ENCODE assay signal across 11 cellular contexts in the genomic region with DNA sequence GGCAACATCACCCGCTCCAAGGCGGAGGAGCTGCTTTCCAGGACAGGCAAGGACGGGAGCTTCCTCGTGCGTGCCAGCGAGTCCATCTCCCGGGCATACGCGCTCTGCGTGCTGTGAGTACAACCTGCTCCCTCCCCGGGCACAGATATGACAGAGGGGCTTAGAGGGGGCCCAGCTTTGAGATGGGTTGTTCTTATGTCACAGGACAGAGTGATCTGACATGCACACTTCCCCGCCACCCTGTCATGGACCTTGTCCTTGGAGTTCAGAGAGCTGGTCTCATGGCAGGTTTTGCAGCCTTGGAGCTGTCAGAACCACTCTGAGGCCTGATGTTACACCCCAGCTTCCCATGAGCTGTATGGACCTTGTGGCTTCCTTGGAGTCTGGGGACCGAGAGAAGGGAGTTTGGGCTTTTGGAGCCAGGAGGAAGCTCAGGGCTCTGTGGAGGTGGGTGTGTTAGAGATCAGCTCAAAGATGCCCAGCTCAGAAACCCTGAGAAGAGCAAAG. TPM values are rescaled to one million over a fixed set of nuclear protein-coding genes. Genes with fewer than 3 reads are reported as not detected.
DNase-seq lines count a peak whose midpoint lies in the region; ATAC-seq and TF ChIP-seq lines count a peak whose summit lies in the region.
"Had no signal": no experiment of that assay in that cellular context is flagged by ENCODE, and none has a peak within 500 bp of the region (broad histone marks: within the 10 kb centered on the region; RNA-seq: fewer than 3 reads in every experiment).

No MANE protein-coding gene starts in this region.

- H2BK15ac ChIP-seq in mesendoderm (replicated peaks; ENCODE audit: low read depth) = no peak overlapping the region

- H3K56ac ChIP-seq in mesendoderm (ENCODE audit: low read length) = no peak overlapping the region

- H2AK5ac ChIP-seq in mesendoderm (ENCODE audit: low read length) = no peak overlapping the region

- H3K79me2 ChIP-seq in mesendoderm (ENCODE audit: control insufficient read depth, insufficient read depth, low read length) = no peaks in the 10 kb centered on the region

- 61 to 65% methylated on average over 13 of the region's 13 CpGs for WGBS in esophagus, 2 donors
- WGBS in mesendoderm (ENCODE audit: extremely low coverage, insufficient coverage, low lambda C conversion rate) = no CpG with 5 or more reads among the region's 13 CpGs

- no peak overlapping the region for H3K4ac ChIP-seq in mesendoderm (ENCODE audit: low read depth, low read length)

- H3K27me3 ChIP-seq in esophagus (ENCODE audit: control insufficient read depth in 1 of 2, insufficient read depth in 2 of 2, low read length in 2 of 2) (no peaks in the 10 kb centered on the region), skeletal muscle satellite cell (ENCODE audit: control insufficient read depth, insufficient read depth, low read length) (peaks cover 9% of the 10 kb centered on the region), mesendoderm (ENCODE audit: insufficient read depth, low read length, poor library complexity) (no peaks in the 10 kb centered on the region)
- H3K27me3 ChIP-seq: pancreas had no signal

- no peaks in the 10 kb centered on the region for H3K36me3 ChIP-seq in esophagus (ENCODE audit: control insufficient read depth in 2 of 2, insufficient read depth in 2 of 2, low read length in 1 of 2)
- H3K36me3 ChIP-seq in skeletal muscle satellite cell (ENCODE audit: insufficient read depth, low read length) = no peaks in the 10 kb centered on the region
- no peaks in the 10 kb centered on the region for H3K36me3 ChIP-seq in mesendoderm (ENCODE audit: control insufficient read depth, insufficient read depth, low read length)
- H3K36me3 ChIP-seq: pancreas had no signal

- no peak overlapping the region for H3K23ac ChIP-seq in mesendoderm (ENCODE audit: low read length)

- TF ChIP-seq CTCF in GM12865 (IDR thresholded peaks at IDR 0.05; ENCODE audit: insufficient read depth, low read depth, low read length, missing control alignments) = no peak

- H3K18ac ChIP-seq in mesendoderm (ENCODE audit: low read length) = no peak overlapping the region

- peak overlapping the region; percentile 44 for H3K9ac ChIP-seq in skeletal muscle satellite cell (ENCODE audit: low read depth, low read length)
- no peak overlapping the region for H3K9ac ChIP-seq in mesendoderm (ENCODE audit: low read length)

- H3K4me3 ChIP-seq in GM12865 (ENCODE audit: low read depth, low read length) (peak overlapping the region; percentile 95), esophagus (ENCODE audit: low read depth in 1 of 2, low read length in 2 of 2) (peak overlapping the region; percentile 41 to 64), skeletal muscle satellite cell (ENCODE audit: low read length) (no peak overlapping the region), mesendoderm (ENCODE audit: low read length) (no peak overlapping the region)
- H3K4me3 ChIP-seq in Jurkat, Clone E6-1 (ENCODE audit: low read length) = peak overlapping the region; percentile 95

- no peak overlapping the region for H4K8ac ChIP-seq in mesendoderm (ENCODE audit: low read depth, low read length)

- H2BK5ac ChIP-seq in mesendoderm (ENCODE audit: low read length) = no peak overlapping the region

- H3K79me1 ChIP-seq in mesendoderm (ENCODE audit: low read length) = no peaks in the 10 kb centered on the region

- no peak for ATAC-seq in GM18858 (IDR thresholded peaks at IDR 0.05; ENCODE audit: unreplicated experiment)
- ATAC-seq in left lobe of liver = no peak

- DNase-seq in GM12865 (ENCODE audit: low read depth) (no peak), left lobe of liver (ENCODE audit: low spot score) (no peak), dedifferentiated amniotic fluid mesenchymal stem cell (ENCODE audit: extremely low spot score) (no peak), mesendoderm (no peak)
- no peak for DNase-seq in Jurkat, Clone E6-1 (ENCODE audit: low read depth, low spot score)
- DNase-seq: NCI-H446 treated with DMSO at 0.1 percent for 48 hours had no signal

- peak overlapping the region; percentile 50 to 80 for H3K27ac ChIP-seq in esophagus (ENCODE audit: low read depth in 2 of 2, low read length in 1 of 2)
- no peak overlapping the region for H3K27ac ChIP-seq in mesendoderm (ENCODE audit: low read depth, low read length)

- H3K4me1 ChIP-seq in esophagus (ENCODE audit: control insufficient read depth in 2 of 2, insufficient read depth in 2 of 2, low read length in 1 of 2) (peaks cover 0 to 10% of the 10 kb centered on the region in 2 donors), skeletal muscle satellite cell (ENCODE audit: control insufficient read depth, insufficient read depth, low read length) (peaks cover 7% of the 10 kb centered on the region), mesendoderm (ENCODE audit: control insufficient read depth, low read depth, low read length) (no peaks in the 10 kb centered on the region)
- H3K4me1 ChIP-seq: pancreas had no signal

- H3K9me3 ChIP-seq in esophagus (ENCODE audit: control insufficient read depth in 2 of 2, insufficient read depth in 1 of 2, low read depth in 1 of 2, low read length in 1 of 2) (no peaks in the 10 kb centered on the region), skeletal muscle satellite cell (replicated peaks; ENCODE audit: low read length) (no peaks in the 10 kb centered on the region)
- H3K9me3 ChIP-seq: pancreas had no signal

- no peak overlapping the region for H4K5ac ChIP-seq in mesendoderm (ENCODE audit: low read length)

- no peak overlapping the region for H2BK120ac ChIP-seq in mesendoderm (ENCODE audit: low read depth, low read length)

- H3K4me2 ChIP-seq in skeletal muscle satellite cell (ENCODE audit: low read length) (peak overlapping the region; percentile 68), mesendoderm (ENCODE audit: low read length) (no peak overlapping the region)

RNA-seq across cellular contexts. Expression of a gene that starts 0.4 kb away (rescaled TPM):
- 19.7 TPM for polyA plus RNA-seq in Jurkat, Clone E6-1 (2012; ENCODE audit: insufficient read depth, insufficient read length)
- polyA plus RNA-seq in esophagus = 1 to 10 TPM; 3.4 to 5.6 TPM
- 0.22 and 1.5 TPM in 2 replicates for total RNA-seq in skeletal muscle satellite cell (2012; rRNA removed)
- 5.0 TPM for total RNA-seq in left lobe of liver
- 1.6 TPM for polyA plus RNA-seq in mesendoderm (2013, experiment 1 of 2)
- polyA plus RNA-seq in mesendoderm (2013, experiment 2 of 2) = 1.5 TPM

RNA-seq across cellular contexts. Expression of a gene that starts 28.1 kb away (rescaled TPM):
- not detected for polyA plus RNA-seq in Jurkat, Clone E6-1 (2012; ENCODE audit: insufficient read depth, insufficient read length)
- polyA plus RNA-seq in esophagus = not detected
- not detected in 2 replicates for total RNA-seq in skeletal muscle satellite cell (2012; rRNA removed)
- not detected for total RNA-seq in left lobe of liver
- polyA plus RNA-seq in mesendoderm (2013, experiment 1 of 2) = not detected
- not detected for polyA plus RNA-seq in mesendoderm (2013, experiment 2 of 2)
- total RNA-seq: epithelial cell of proximal tubule, pancreas had no signal
- polyA plus RNA-seq: pancreas had no signal

RNA-seq across cellular contexts. Expression of a gene that starts 47.5 kb away (rescaled TPM):
- not detected for polyA plus RNA-seq in Jurkat, Clone E6-1 (2012; ENCODE audit: insufficient read depth, insufficient read length)
- polyA plus RNA-seq in esophagus = 10 to 100 TPM in 1 of 2 donors, 1 to 10 TPM in 1; 8.4 to 11.4 TPM
- total RNA-seq in skeletal muscle satellite cell (2012; rRNA removed) = 3.5 and 5.9 TPM in 2 replicates
- 23.7 TPM for total RNA-seq in left lobe of liver
- 0.69 TPM for polyA plus RNA-seq in mesendoderm (2013, experiment 1 of 2)
- 0.81 TPM for polyA plus RNA-seq in mesendoderm (2013, experiment 2 of 2)

Comparison
In these comparisons a context has a peak if more than half of its experiments do, and no peak if none do; other contexts are left out.
1. H3K4me3 ChIP-seq: peak in GM12865 (single experiment), Jurkat, Clone E6-1 (single experiment) and esophagus (2 of 2); none in skeletal muscle satellite cell (single experiment) and mesendoderm (single experiment).